ENCODE assay signal across 8 cellular contexts in genomic region chr14:44606576-44606975, GRCh38.
"Had no signal": no experiment of that assay in that cellular context is flagged by ENCODE, and none has a peak within 500 bp of the region (broad histone marks: within the 10 kb centered on the region; RNA-seq: fewer than 3 reads in every experiment).

No MANE protein-coding gene starts in this region.

- ATAC-seq: naive thymus-derived CD8-positive, alpha-beta T cell; natural killer cell; natural killer cell treated with Interleukin-12 subunit alpha and Interleukin-12 subunit beta and Interleukin-15 and Interleukin-18, amount 100 ng/mL, for 72 hours; pancreas; psoas muscle; right cardiac atrium; right lobe of liver; sciatic nerve had no signal
